In the genomic region with DNA sequence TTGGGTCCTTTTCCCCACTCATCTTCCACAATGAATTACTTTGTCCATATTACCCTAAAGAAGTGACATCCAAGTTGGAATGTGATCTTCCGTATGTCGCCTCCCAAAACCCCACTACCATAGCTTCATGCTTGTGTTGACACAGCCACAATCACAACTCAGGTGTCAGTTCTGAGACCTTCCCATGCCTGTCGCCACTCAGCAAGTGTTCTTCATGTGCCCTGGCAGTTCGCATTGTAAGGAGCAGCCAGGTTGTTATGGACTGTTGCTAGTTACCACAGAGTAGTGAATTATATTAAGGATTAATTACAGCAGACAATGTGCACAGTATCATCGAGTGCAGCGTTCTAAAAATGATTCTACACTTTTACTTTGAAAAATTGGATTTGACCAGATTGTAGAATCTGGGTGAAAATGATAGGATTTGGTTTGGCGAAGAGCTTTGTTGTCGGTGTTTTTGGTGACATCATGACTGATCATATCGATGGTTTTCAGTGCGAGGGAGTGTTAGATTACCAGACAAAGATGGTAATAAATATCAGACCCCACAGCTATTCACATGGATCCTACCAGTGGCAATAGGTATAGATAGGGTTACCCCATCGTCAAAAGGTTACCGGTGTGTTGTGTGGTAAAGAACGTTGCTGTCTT, we compare ENCODE assay signal across 10 cellular contexts. TPM values are rescaled to one million over a fixed set of nuclear protein-coding genes. Genes with fewer than 3 reads are reported as not detected.
DNase-seq lines count a peak whose midpoint lies in the region; ATAC-seq and TF ChIP-seq lines count a peak whose summit lies in the region.
"Had no signal": no experiment of that assay in that cellular context is flagged by ENCODE, and none has a peak within 500 bp of the region (broad histone marks: within the 10 kb centered on the region; RNA-seq: fewer than 3 reads in every experiment).

No MANE protein-coding gene starts in this region.

- ATAC-seq in naive thymus-derived CD4-positive, alpha-beta T cell = no peak
- ATAC-seq in HG03280 (IDR thresholded peaks at IDR 0.05; ENCODE audit: unreplicated experiment) (no peak), left lung (no peak), HG03175 (IDR thresholded peaks at IDR 0.05; ENCODE audit: unreplicated experiment) (no peak)

- intact Hi-C loops in naive thymus-derived CD4-positive, alpha-beta T cell (cut with micrococcal nuclease) = loop anchor here in 1 of 2 donors (5.0 kb wide), 1 partner anchor 175 kb away; the partner anchor contains the start of genes LKAAEAR1 and OPRL1
- intact Hi-C loops in left lung (cut with DNase I) = no loop called here

- H3K9me3 ChIP-seq in BLaER1 (no peaks in the 10 kb centered on the region), Karpas-422 (ENCODE audit: low read length) (no peaks in the 10 kb centered on the region), left lung (no peaks in the 10 kb centered on the region)
- no peaks in the 10 kb centered on the region for H3K9me3 ChIP-seq in naive thymus-derived CD4-positive, alpha-beta T cell (ENCODE audit: control insufficient read depth in 2 of 3, low read length in 3 of 3)

- H3K4me2 ChIP-seq in BLaER1 (peak overlapping the region; percentile 97), Karpas-422 (ENCODE audit: low read depth, low read length, poor library complexity, severe bottlenecking) (peak overlapping the region; percentile 89)

- H4K20me1 ChIP-seq in BLaER1 (peaks cover 54% of the 10 kb centered on the region), Karpas-422 (ENCODE audit: insufficient read depth, low read depth, low read length) (0 out of 2 replicates have a peak, but pooled peaks cover 4% of the 10 kb centered on the region)

- H2AFZ ChIP-seq in Karpas-422 (ENCODE audit: low read length) = no peak overlapping the region

- POLR2A ChIA-PET in naive thymus-derived CD4-positive, alpha-beta T cell (lab: Charles Lee) = interaction anchor here (0.7 to 1.2 kb wide), 3 partner anchors 8 to 100 kb away, joined by 3 read pairs; no protein-coding TSS in a partner anchor
- POLR2A ChIA-PET in HEK293T (lab: Yijun Ruan, JAX) = interaction anchor here (0.9 kb wide), 1 partner anchor 15 kb away, joined by 3 read pairs; no protein-coding TSS in a partner anchor

- H3K36me3 Mint-ChIP-seq in naive thymus-derived CD4-positive, alpha-beta T cell = peaks cover 0 to 19% (median 10%) of the 10 kb centered on the region in 5 donors

- peaks cover 57 to 71% (median 67%) of the 10 kb centered on the region in 7 donors for H3K4me1 Mint-ChIP-seq in naive thymus-derived CD4-positive, alpha-beta T cell

- H3K36me3 ChIP-seq in BLaER1 = peaks cover 14% of the 10 kb centered on the region
- H3K36me3 ChIP-seq in Karpas-422 (ENCODE audit: insufficient read depth, low read length) = no peaks in the 10 kb centered on the region
- peaks cover 0 to 3% (median 0%) of the 10 kb centered on the region in 3 experiments for H3K36me3 ChIP-seq in naive thymus-derived CD4-positive, alpha-beta T cell (ENCODE audit: control insufficient read depth in 2 of 3, insufficient read depth in 3 of 3, low read length in 3 of 3)
- no peaks in the 10 kb centered on the region for H3K36me3 ChIP-seq in left lung

- TF ChIP-seq CTCF in coronary artery (IDR thresholded peaks at IDR 0.05) (no peak), left lung (IDR thresholded peaks at IDR 0.05) (no peak)

- H3K9me3 Mint-ChIP-seq in naive thymus-derived CD4-positive, alpha-beta T cell = peaks cover 0 to 6% (median 0%) of the 10 kb centered on the region in 11 donors

- H3K27ac ChIP-seq in BLaER1 (no peak overlapping the region), Karpas-422 (ENCODE audit: low read length) (no peak overlapping the region), coronary artery (no peak overlapping the region), left lung (no peak overlapping the region)
- peak overlapping the region; percentile 92 for H3K27ac ChIP-seq in naive thymus-derived CD4-positive, alpha-beta T cell (ENCODE audit: low read depth, low read length)

- H3K4me3 Mint-ChIP-seq in naive thymus-derived CD4-positive, alpha-beta T cell = peak overlapping the region; percentile 84 to 100 (median 94)

- peaks cover 57% of the 10 kb centered on the region for H3K4me1 ChIP-seq in BLaER1
- H3K4me1 ChIP-seq in Karpas-422 (ENCODE audit: low read length) = peaks cover 37% of the 10 kb centered on the region
- peaks cover 30 to 65% of the 10 kb centered on the region in 2 donors for H3K4me1 ChIP-seq in naive thymus-derived CD4-positive, alpha-beta T cell (ENCODE audit: control insufficient read depth in 2 of 2, insufficient read depth in 2 of 2, low read length in 2 of 2)
- peaks cover 7 to 39% of the 10 kb centered on the region in 2 donors for H3K4me1 ChIP-seq in left lung

- CTCF ChIA-PET in naive thymus-derived CD4-positive, alpha-beta T cell (lab: Charles Lee) = interaction anchor here (0.8 to 1.0 kb wide), 2 partner anchors 11 to 29 kb away, joined by 3 read pairs; no protein-coding TSS in a partner anchor
- CTCF ChIA-PET in HEK293T (lab: Yijun Ruan, JAX) = no interaction called here

- H3K27me3 Mint-ChIP-seq in naive thymus-derived CD4-positive, alpha-beta T cell = peaks cover 0 to 11% (median 6%) of the 10 kb centered on the region in 5 donors

- H3K9ac ChIP-seq in BLaER1 (peak overlapping the region; percentile 91), Karpas-422 (ENCODE audit: low read length) (peak overlapping the region; percentile 84)

- DNase-seq in Karpas-422 = no peak
- no peak for DNase-seq in coronary artery (ENCODE audit: low spot score)
- no peak for DNase-seq in naive thymus-derived CD4-positive, alpha-beta T cell
- no peak for DNase-seq in HEK293T (ENCODE audit: extremely low spot score)
- DNase-seq in left lung = no peak
- DNase-seq: DMS153, MV-4-11 had no signal

- H3K79me2 ChIP-seq in Karpas-422 (ENCODE audit: low read length) = peaks cover 48% of the 10 kb centered on the region

- H3K27me3 ChIP-seq in BLaER1 (no peaks in the 10 kb centered on the region), Karpas-422 (ENCODE audit: low read length) (no peaks in the 10 kb centered on the region), left lung (no peaks in the 10 kb centered on the region)
- H3K27me3 ChIP-seq in naive thymus-derived CD4-positive, alpha-beta T cell (ENCODE audit: control insufficient read depth in 2 of 2, insufficient read depth in 2 of 2, low read length in 2 of 2) = no peaks in the 10 kb centered on the region

- no peaks in the 10 kb centered on the region for H3K9me2 ChIP-seq in Karpas-422 (replicated peaks; ENCODE audit: insufficient read depth, low read length)

- H3K4me3 ChIP-seq in BLaER1 (peak overlapping the region; percentile 81; the same call in 1 of the 2 replicates), Karpas-422 (ENCODE audit: low read length) (peak overlapping the region; percentile 78), coronary artery (peak overlapping the region; percentile 93), left lung (peak overlapping the region in 1 of 2 donors; percentile 76)
- H3K4me3 ChIP-seq in naive thymus-derived CD4-positive, alpha-beta T cell (ENCODE audit: low read length) = peak overlapping the region; percentile 71

- peak overlapping the region; percentile 87 to 100 (median 97) for H3K27ac Mint-ChIP-seq in naive thymus-derived CD4-positive, alpha-beta T cell

TF ChIP-seq in HEK293T, 16 proteins besides CTCF, POLR2A, EP300 and RAD21:
- TF ChIP-seq TARDBP (IDR thresholded peaks at IDR 0.05) (no peak), LEF1 (IDR thresholded peaks at IDR 0.05; ENCODE audit: borderline replicate concordance) (no peak), BHLHE40 (IDR thresholded peaks at IDR 0.05; ENCODE audit: borderline replicate concordance) (no peak), FOXA1 (IDR thresholded peaks at IDR 0.05) (no peak), HDGF (IDR thresholded peaks at IDR 0.05; ENCODE audit: borderline replicate concordance) (no peak), ZNF384 (IDR thresholded peaks at IDR 0.05) (no peak), FOXK2 (IDR thresholded peaks at IDR 0.05) (no peak), L3MBTL2 (conservative IDR thresholded peaks at IDR 0.05) (no peak), CTBP1 (IDR thresholded peaks at IDR 0.05; ENCODE audit: borderline replicate concordance) (no peak), ARNT (IDR thresholded peaks at IDR 0.05) (no peak), FOXM1 (IDR thresholded peaks at IDR 0.05; ENCODE audit: borderline replicate concordance) (no peak), ELF4 (IDR thresholded peaks at IDR 0.05) (no peak)
- TF ChIP-seq, protein P1, sequence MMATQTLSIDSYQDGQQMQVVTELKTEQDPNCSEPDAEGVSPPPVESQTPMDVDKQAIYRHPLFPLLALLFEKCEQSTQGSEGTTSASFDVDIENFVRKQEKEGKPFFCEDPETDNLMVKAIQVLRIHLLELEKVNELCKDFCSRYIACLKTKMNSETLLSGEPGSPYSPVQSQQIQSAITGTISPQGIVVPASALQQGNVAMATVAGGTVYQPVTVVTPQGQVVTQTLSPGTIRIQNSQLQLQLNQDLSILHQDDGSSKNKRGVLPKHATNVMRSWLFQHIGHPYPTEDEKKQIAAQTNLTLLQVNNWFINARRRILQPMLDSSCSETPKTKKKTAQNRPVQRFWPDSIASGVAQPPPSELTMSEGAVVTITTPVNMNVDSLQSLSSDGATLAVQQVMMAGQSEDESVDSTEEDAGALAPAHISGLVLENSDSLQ (IDR thresholded peaks at IDR 0.05) = no peak

RNA-seq across cellular contexts. Expression of gene PCMTD2, which starts 1.7 kb away (rescaled TPM):
- 60.0 and 92.7 TPM in 2 replicates for total RNA-seq in Karpas-422 (2014; rRNA removed; shearing (Covaris generic); ENCODE audit: low replicate concordance)
- 100 to 1,000 TPM in 3 of 5 experiments, 10 to 100 TPM in 2; 67.2 to 229 (median 103) TPM for total RNA-seq in naive thymus-derived CD4-positive, alpha-beta T cell
- polyA plus RNA-seq in naive thymus-derived CD4-positive, alpha-beta T cell = 100 to 1,000 TPM in 1 of 2 donors, 10 to 100 TPM in 1; 60.5 to 102 TPM
- total RNA-seq in left lung = 10 to 100 TPM; 31.6 to 32.6 TPM
